Comparison of ENCODE assay signal across 8 cellular contexts in genomic region chr16:2251281-2252111, GRCh38. TPM values are rescaled to one million over a fixed set of nuclear protein-coding genes. Genes with fewer than 3 reads are reported as not detected.
DNase-seq lines count a peak whose midpoint lies in the region; ATAC-seq and TF ChIP-seq lines count a peak whose summit lies in the region.

Gene ECI1 (minus strand): TSS chr16:2251587. CDS start chr16:2251566, 21 bp downstream.

- H3K36me3 ChIP-seq in H7 (replicated peaks; ENCODE audit: control insufficient read depth, insufficient read depth, low read length) = peaks cover 23% of the 10 kb centered on the region
- H3K36me3 ChIP-seq in MM.1S (replicated peaks; ENCODE audit: insufficient read depth, low read length) = peaks cover 10% of the 10 kb centered on the region
- H3K36me3 ChIP-seq in gastroesophageal sphincter = peaks cover 0 to 51% of the 10 kb centered on the region in 2 donors

- CTCF ChIA-PET in activated naive CD4-positive, alpha-beta T cell treated with anti-CD3 and anti-CD28 coated beads for 36 hours (lab: Charles Lee) = interaction anchor here (0.7 to 2.8 kb wide), 6 partner anchors 9 to 250 kb away, joined by 3 to 9 read pairs (median 4); no protein-coding TSS in a partner anchor

- H3K9me3 ChIP-seq in MM.1S (replicated peaks; ENCODE audit: insufficient read depth, low read length) = no peaks in the 10 kb centered on the region
- no peaks in the 10 kb centered on the region for H3K9me3 ChIP-seq in gastroesophageal sphincter

- H3K27me3 Mint-ChIP-seq in activated naive CD4-positive, alpha-beta T cell treated with anti-CD3 and anti-CD28 coated beads for 36 hours (ENCODE audit: low read depth) = no peaks in the 10 kb centered on the region

- H3K4me2 ChIP-seq in MM.1S (ENCODE audit: low read depth, low read length) = peak within 1 kb of the TSS; percentile 95

- TF ChIP-seq POLR2A in gastroesophageal sphincter (IDR thresholded peaks at IDR 0.05) = peak; percentile 83 to 86

- H3K36me3 Mint-ChIP-seq in activated naive CD4-positive, alpha-beta T cell treated with anti-CD3 and anti-CD28 coated beads for 36 hours (ENCODE audit: low read depth) = peaks cover 30% of the 10 kb centered on the region

- intact Hi-C loops in activated naive CD4-positive, alpha-beta T cell treated with anti-CD3 and anti-CD28 coated beads for 36 hours (cut with micrococcal nuclease) = loop anchor here (1.0 to 5.0 kb wide), 8 partner anchors 17 to 236 kb away; partner anchors contain the start of genes E4F1, MLST8, PGP and RNPS1

- WGBS in gastroesophageal sphincter (ENCODE audit: low coverage in 1 of 2), 2 donors = 40% methylated on average over 1 of the region's 90 CpGs; no CpG with 5 or more reads in 1 of the 2 donors

- no peaks in the 10 kb centered on the region for H3K9me3 Mint-ChIP-seq in activated naive CD4-positive, alpha-beta T cell treated with anti-CD3 and anti-CD28 coated beads for 36 hours

- TF ChIP-seq CTCF in MM.1S (IDR thresholded peaks at IDR 0.05; ENCODE audit: low read length) = peak; percentile 59
- peak in 3 of 4 experiments; percentile 79 to 89 (median 85) for TF ChIP-seq CTCF in gastroesophageal sphincter (IDR thresholded peaks at IDR 0.05)

- peaks cover 12% of the 10 kb centered on the region for H3K4me1 Mint-ChIP-seq in activated naive CD4-positive, alpha-beta T cell treated with anti-CD3 and anti-CD28 coated beads for 36 hours (ENCODE audit: low read depth)

- ATAC-seq in gastroesophageal sphincter = peak; percentile 98

- H3K27ac Mint-ChIP-seq in activated naive CD4-positive, alpha-beta T cell treated with anti-CD3 and anti-CD28 coated beads for 36 hours = peak within 1 kb of the TSS; percentile 87

- H3K79me2 ChIP-seq in MM.1S (ENCODE audit: low read length) = peaks cover 57% of the 10 kb centered on the region

- H4K20me1 ChIP-seq in MM.1S (ENCODE audit: insufficient read depth, low read length) = no peaks in the 10 kb centered on the region

- peak within 1 kb of the TSS; percentile 73 for H3K9ac ChIP-seq in MM.1S (ENCODE audit: low read length)

- H2AFZ ChIP-seq in MM.1S (ENCODE audit: low read length) = no peak within 1 kb of the TSS

- H3K4me3 Mint-ChIP-seq in activated naive CD4-positive, alpha-beta T cell treated with anti-CD3 and anti-CD28 coated beads for 36 hours = peak within 1 kb of the TSS; percentile 87

- peaks cover 33% of the 10 kb centered on the region for H3F3A ChIP-seq in MM.1S (ENCODE audit: insufficient read depth, low read length)

- TF ChIP-seq EP300 in gastroesophageal sphincter (IDR thresholded peaks at IDR 0.05) = no peak

- H3K27ac ChIP-seq in MM.1S (ENCODE audit: low read length) = peak within 1 kb of the TSS; percentile 65; the same call in 1 of the 2 replicates
- peak within 1 kb of the TSS; percentile 71 to 97 (median 94) for H3K27ac ChIP-seq in gastroesophageal sphincter

- H3K4me1 ChIP-seq in MM.1S (ENCODE audit: low read length) (peaks cover 7% of the 10 kb centered on the region), gastroesophageal sphincter (peaks cover 3 to 37% (median 6%) of the 10 kb centered on the region in 3 donors)

- no peaks in the 10 kb centered on the region for H3K9me2 ChIP-seq in MM.1S (replicated peaks; ENCODE audit: insufficient read depth, low read length)

- H3K27me3 ChIP-seq in H7 (ENCODE audit: control insufficient read depth, insufficient read depth, low read length) (no peaks in the 10 kb centered on the region), MM.1S (replicated peaks; ENCODE audit: insufficient read depth, low read length) (no peaks in the 10 kb centered on the region), gastroesophageal sphincter (no peaks in the 10 kb centered on the region)

- DNase-seq in GDM1 (lab: John Stamatoyannopoulos, UW) = peak; percentile 35
- peak; percentile 100 for DNase-seq in H7
- DNase-seq in MM.1S = peak; percentile 97
- DNase-seq in SK-N-DZ (ENCODE audit: low spot score) = peak; percentile 93
- DNase-seq in activated naive CD4-positive, alpha-beta T cell treated with anti-CD3 and anti-CD28 coated beads for 36 hours = peak; percentile 89
- peak; percentile 50 for DNase-seq in non-pigmented ciliary epithelial cell (ENCODE audit: low read depth)
- DNase-seq in superior temporal gyrus (ENCODE audit: extremely low spot score) = peak; percentile 90

- H3K4me3 ChIP-seq in H7 (ENCODE audit: insufficient read depth, low read depth, low read length) (peak within 1 kb of the TSS; percentile 79), MM.1S (ENCODE audit: low read length) (peak within 1 kb of the TSS; percentile 75), gastroesophageal sphincter (peak within 1 kb of the TSS; percentile 66 to 85)

RNA-seq across cellular contexts. Expression of gene ECI1, which starts in this region (rescaled TPM):
- total RNA-seq in H7 (2014; rRNA removed; shearing (Covaris generic)) = 115 and 122 TPM in 2 replicates
- 87.1 and 101 TPM in 2 replicates for polyA plus RNA-seq in SK-N-DZ (2014; cell fraction: cytosol; rRNA removed)
- 70.6 and 94.3 TPM in 2 replicates for polyA plus RNA-seq in SK-N-DZ (2014; cell fraction: nucleus; rRNA removed)
- 10 to 100 TPM; 39.7 to 48.3 TPM for total RNA-seq in activated naive CD4-positive, alpha-beta T cell treated with anti-CD3 and anti-CD28 coated beads for 36 hours
- 10 to 100 TPM; 41.9 to 85.1 (median 73.8) TPM for total RNA-seq in gastroesophageal sphincter

Comparison
In these comparisons a context has a peak if more than half of its experiments do, and no peak if none do; other contexts are left out.
1. Peak in every context shown above with its lines: DNase-seq, ATAC-seq, H3K4me3 ChIP-seq and H3K27ac ChIP-seq.
2. DNase-seq: peak in every context shown above with its lines; median percentile 100 in H7; 97 in MM.1S; 93 in SK-N-DZ; 90 in superior temporal gyrus; 89 in activated naive CD4-positive, alpha-beta T cell treated with anti-CD3 and anti-CD28 coated beads for 36 hours; 50 in non-pigmented ciliary epithelial cell; 35 in GDM1.